11 cellular contexts compared by ENCODE assay signal in genomic region chr3:156615592-156616173, GRCh38. TPM values are rescaled to one million over a fixed set of nuclear protein-coding genes. Genes with fewer than 3 reads are reported as not detected.
DNase-seq lines count a peak whose midpoint lies in the region; ATAC-seq, FAIRE-seq and TF ChIP-seq lines count a peak whose summit lies in the region.
"Had no signal": no experiment of that assay in that cellular context is flagged by ENCODE, and none has a peak within 500 bp of the region (broad histone marks: within the 10 kb centered on the region; RNA-seq: fewer than 3 reads in every experiment).

No MANE protein-coding gene starts in this region.

- H2AFZ ChIP-seq in HCT116 (ENCODE audit: low read depth, low read length, poor library complexity, severe bottlenecking): no peak overlapping the region
- peak overlapping the region; percentile 41 for H2AFZ ChIP-seq in astrocyte (ENCODE audit: low read depth, low read length)

- DNase-seq in A172 (ENCODE audit: low spot score) (peak; percentile 72), HCT116 (ENCODE audit: low read depth, low spot score) (no peak), astrocyte (ENCODE audit: low read depth) (peak; percentile 95), iris pigment epithelial cell (ENCODE audit: low read depth) (peak; percentile 94), GM19238 (ENCODE audit: insufficient read length, low spot score) (no peak), T-helper 2 cell (no peak), UCSD-AML1 (lab: John Stamatoyannopoulos, UW; ENCODE audit: unreplicated experiment) (no peak)
- DNase-seq: activated naive CD4-positive, alpha-beta T cell treated with Interleukin-2 at 50 U/mL for 16 hours; psoas muscle had no signal

- BruUV-seq in HCT116 (replicated peaks; lab: Mats Ljungman, UMichigan): no TSS peak

- no peak overlapping the region for H3K4me3 Mint-ChIP-seq in astrocyte (ENCODE audit: unreplicated experiment)
- H3K4me3 Mint-ChIP-seq: stimulated activated memory B cell treated with anti-CD40 and anti-IgM and Interleukin-4, amounts not matched to agents 10 μg/mL and 1 μg/mL and 100 μg/mL, for 72 hours had no signal

- ATAC-seq in HCT116 (no peak), GM21515 (IDR thresholded peaks at IDR 0.05; ENCODE audit: unreplicated experiment) (no peak)

- RAD21 ChIA-PET in HCT116 (lab: Charles Lee; ENCODE audit: low non-redundant PET in 1 of 2, low total read pairs in 2 of 2, uncharacterized antibody in 2 of 2, unreplicated experiment in 2 of 2): no interaction called here

- H3K9me2 ChIP-seq in HCT116 (ENCODE audit: insufficient read depth): no peaks in the 10 kb centered on the region; the same call in 1 of the 2 replicates

- no peaks in the 10 kb centered on the region for H3K9me3 Mint-ChIP-seq in astrocyte (ENCODE audit: unreplicated experiment)
- H3K9me3 Mint-ChIP-seq: stimulated activated memory B cell treated with anti-CD40 and anti-IgM and Interleukin-4, amounts not matched to agents 10 μg/mL and 1 μg/mL and 100 μg/mL, for 72 hours had no signal

- TF ChIP-seq POLR2A in HCT116 (IDR thresholded peaks at IDR 0.05; ENCODE audit: borderline replicate concordance, extremely low read depth, insufficient read depth, insufficient read length): no peak

- H3K27ac ChIP-seq in HCT116 (ENCODE audit: low read depth, low read length): no peak overlapping the region
- H3K27ac ChIP-seq in astrocyte (ENCODE audit: low read depth, low read length): peak overlapping the region; percentile 64
- H3K27ac ChIP-seq: psoas muscle had no signal

- POLR2A ChIA-PET in HCT116 (lab: Charles Lee): interaction anchor here (0.9 kb wide), 1 partner anchor 10 kb away, joined by 3 read pairs; no protein-coding TSS in a partner anchor

- no peaks in the 10 kb centered on the region for H3K36me3 ChIP-seq in HCT116 (ENCODE audit: control insufficient read depth in 1 of 2, insufficient read depth in 2 of 2, low read length in 2 of 2)
- no peaks in the 10 kb centered on the region for H3K36me3 ChIP-seq in astrocyte (ENCODE audit: insufficient read depth, low read length)

- FAIRE-seq in astrocyte (lab: Jason Lieb, UNC): peak; percentile 92

- peak overlapping the region; percentile 97 for H3K27ac Mint-ChIP-seq in astrocyte (ENCODE audit: unreplicated experiment)
- H3K27ac Mint-ChIP-seq: stimulated activated memory B cell treated with anti-CD40 and anti-IgM and Interleukin-4, amounts not matched to agents 10 μg/mL and 1 μg/mL and 100 μg/mL, for 72 hours had no signal

- H3K36me3 Mint-ChIP-seq in astrocyte (ENCODE audit: low read depth, unreplicated experiment): no peaks in the 10 kb centered on the region
- H3K36me3 Mint-ChIP-seq: stimulated activated memory B cell treated with anti-CD40 and anti-IgM and Interleukin-4, amounts not matched to agents 10 μg/mL and 1 μg/mL and 100 μg/mL, for 72 hours had no signal

- H4K20me1 ChIP-seq in HCT116 (ENCODE audit: insufficient read depth) (no peaks in the 10 kb centered on the region), astrocyte (ENCODE audit: insufficient read depth, low read length) (no peaks in the 10 kb centered on the region)

- peak overlapping the region; percentile 40 for H3K4me2 ChIP-seq in HCT116 (ENCODE audit: low read length)
- peak overlapping the region; percentile 47 for H3K4me2 ChIP-seq in astrocyte (ENCODE audit: low read length)

- CTCF ChIA-PET in HCT116 (lab: Charles Lee): no interaction called here

- H3K4me3 ChIP-seq in HCT116 (replicated peaks in 1 of 2; ENCODE audit: low read depth in 1 of 2, low read length in 2 of 2) (no peak overlapping the region), astrocyte (ENCODE audit: insufficient read depth, low read depth, low read length) (no peak overlapping the region)
- H3K4me3 ChIP-seq: psoas muscle had no signal

- H3K4me1 ChIP-seq in HCT116 (ENCODE audit: control insufficient read depth in 1 of 2, insufficient read depth in 2 of 2, low read length in 2 of 2) (peaks cover 0 to 29% of the 10 kb centered on the region in 2 experiments; a peak in 2 of 4 replicates), astrocyte (ENCODE audit: insufficient read depth, low read length) (peaks cover 21% of the 10 kb centered on the region)

- TF ChIP-seq CTCF in HCT116 (IDR thresholded peaks at IDR 0.05 in 2 of 3, conservative IDR thresholded peaks at IDR 0.05 in 1 of 3; ENCODE audit: borderline replicate concordance in 1 of 3, insufficient read depth in 1 of 3, low read depth in 2 of 3, low read length in 2 of 3) (no peak), astrocyte (IDR thresholded peaks at IDR 0.05; ENCODE audit: insufficient read depth, low read depth, low read length) (no peak)

- peaks cover 37% of the 10 kb centered on the region for H3K4me1 Mint-ChIP-seq in astrocyte (ENCODE audit: low read depth, unreplicated experiment)
- H3K4me1 Mint-ChIP-seq: stimulated activated memory B cell treated with anti-CD40 and anti-IgM and Interleukin-4, amounts not matched to agents 10 μg/mL and 1 μg/mL and 100 μg/mL, for 72 hours had no signal

- no peaks in the 10 kb centered on the region for H3K27me3 Mint-ChIP-seq in astrocyte (ENCODE audit: low read depth, unreplicated experiment)

- H3K9me3 ChIP-seq in HCT116 (ENCODE audit: control insufficient read depth in 1 of 2, insufficient read depth in 1 of 2, low read depth in 1 of 2, low read length in 2 of 2) (no peaks in the 10 kb centered on the region), astrocyte (ENCODE audit: insufficient read depth, low read depth, low read length) (no peaks in the 10 kb centered on the region)
- H3K9me3 ChIP-seq: psoas muscle had no signal

- intact Hi-C loops in HCT116 (cut with micrococcal nuclease): no loop called here

- no peak for TF ChIP-seq RAD21 in HCT116 (IDR thresholded peaks at IDR 0.05; ENCODE audit: low read depth)

- H3K79me2 ChIP-seq in HCT116 (ENCODE audit: insufficient read depth, low read length) (no peaks in the 10 kb centered on the region), astrocyte (ENCODE audit: insufficient read depth, low read length) (no peaks in the 10 kb centered on the region)

- H3K9ac ChIP-seq in HCT116 (ENCODE audit: low read length): no peak overlapping the region
- H3K9ac ChIP-seq in astrocyte (ENCODE audit: low read length): no peak overlapping the region

- H3K27me3 ChIP-seq in HCT116 (ENCODE audit: insufficient read depth, low read length) (no peaks in the 10 kb centered on the region), astrocyte (ENCODE audit: insufficient read depth, low read length) (no peaks in the 10 kb centered on the region)

TF ChIP-seq in HCT116, 20 proteins besides CTCF, POLR2A, EP300 and RAD21:
- TF ChIP-seq ZBTB33 (IDR thresholded peaks at IDR 0.05; ENCODE audit: extremely low read depth, insufficient replicate concordance, low read length) (no peak), EZH2 (IDR thresholded peaks at IDR 0.05) (no peak), POLR2AphosphoS5 (IDR thresholded peaks at IDR 0.05; ENCODE audit: low read depth, low read length) (no peak), EGR1 (IDR thresholded peaks at IDR 0.05; ENCODE audit: low read depth) (no peak), CEBPB (IDR thresholded peaks at IDR 0.05; ENCODE audit: low read depth) (no peak), FOSL1 (IDR thresholded peaks at IDR 0.05; ENCODE audit: low read depth) (no peak), SIN3A (IDR thresholded peaks at IDR 0.05; ENCODE audit: low read depth) (no peak), YY1 (IDR thresholded peaks at IDR 0.05; ENCODE audit: extremely low read depth, insufficient replicate concordance, low read depth, low read length) (no peak), CBX3 (IDR thresholded peaks at IDR 0.05; ENCODE audit: low read depth) (no peak)

RNA-seq across cellular contexts. Expression of gene TIPARP, which starts 58.7 kb away (rescaled TPM):
- 17.9 and 20.0 TPM in 2 replicates for total RNA-seq in A172 (2014; rRNA removed; shearing (Covaris generic))
- total RNA-seq in HCT116 (2021; ENCODE audit: unreplicated experiment): 51.3 TPM
- 12.4 and 14.9 TPM in 2 replicates for polyA plus RNA-seq in HCT116 (2012)
- 55.5 and 74.2 TPM in 2 replicates for total RNA-seq in astrocyte

Comparison
In these comparisons a context has a peak if more than half of its experiments do, and no peak if none do; other contexts are left out.
1. DNase-seq: peak in A172 (single experiment), astrocyte (single experiment) and iris pigment epithelial cell (single experiment); none in HCT116 (single experiment), GM19238 (single experiment), T-helper 2 cell (0 of 5) and UCSD-AML1 (single experiment).